ENCODE assay signal across 8 cellular contexts in the genomic region with DNA sequence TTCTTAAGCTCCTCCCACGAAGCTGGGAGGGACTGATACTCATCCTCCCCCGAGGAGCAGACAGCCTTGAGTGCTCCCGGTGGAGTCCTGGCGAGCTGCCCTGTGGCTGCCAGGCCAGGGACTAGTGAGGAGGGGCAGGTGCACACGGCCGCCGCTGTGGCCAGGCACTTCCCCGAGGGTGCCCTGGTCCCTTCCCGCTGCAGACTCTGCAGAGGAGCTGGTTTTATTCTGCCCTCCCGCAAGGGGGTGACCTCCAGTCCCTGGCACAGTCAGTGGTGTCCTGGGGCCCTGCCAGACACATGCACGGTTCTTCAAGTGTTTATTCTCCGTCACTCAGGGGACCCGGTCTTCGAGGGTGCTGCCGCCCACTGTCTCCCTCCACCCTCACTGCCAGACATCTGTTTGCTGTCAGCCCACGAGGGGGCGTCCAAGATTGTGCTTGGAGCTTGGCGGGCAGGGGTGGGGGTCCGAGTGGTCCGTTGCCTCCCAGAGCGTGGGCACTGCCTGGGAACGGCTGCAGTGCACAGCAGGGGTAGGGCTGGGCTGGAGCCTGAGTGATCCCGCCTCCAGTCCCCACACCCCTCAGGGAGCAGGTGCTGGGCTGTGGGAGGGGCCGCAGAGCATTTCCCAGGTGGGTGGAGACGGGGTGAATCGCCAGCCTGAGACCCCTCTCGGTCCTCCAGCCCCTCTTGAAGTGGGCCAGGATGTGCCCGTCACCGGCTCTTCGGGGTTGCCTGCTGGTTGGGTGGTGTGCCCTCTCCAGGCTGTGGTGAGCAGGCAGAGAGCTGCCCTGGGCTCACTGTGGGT. TPM values are rescaled to one million over a fixed set of nuclear protein-coding genes. Genes with fewer than 3 reads are reported as not detected.
DNase-seq lines count a peak whose midpoint lies in the region; ATAC-seq and TF ChIP-seq lines count a peak whose summit lies in the region.

No MANE protein-coding gene starts in this region.

- peak; percentile 64 for DNase-seq in A673 (ENCODE audit: low spot score)
- peak; percentile 53 for DNase-seq in NCI-H2171 (lab: John Stamatoyannopoulos, UW)
- DNase-seq in activated CD4-positive, alpha-beta T cell treated with anti-CD3 and anti-CD28 coated beads for 48 hours, result peak; percentile 54
- DNase-seq in foreskin keratinocyte, result no peak
- peak; percentile 85 for DNase-seq in retina
- no peak for DNase-seq in hippocampal formation (lab: John Stamatoyannopoulos, UW)

- no peak for ATAC-seq in foreskin keratinocyte
- no peak for ATAC-seq in HG03139 (IDR thresholded peaks at IDR 0.05; ENCODE audit: unreplicated experiment)

- H3K36me3 ChIP-seq in A673 (ENCODE audit: insufficient read depth, low read length, poor library complexity, severe bottlenecking), result no peaks in the 10 kb centered on the region

- CTCF ChIA-PET in A673 (lab: Charles Lee), result interaction anchor here (0.8 to 1.6 kb wide), 3 partner anchors 8 to 207 kb away, joined by 3 to 6 read pairs (median 4); no protein-coding TSS in a partner anchor

- BruUV-seq in A673 (replicated peaks; lab: Mats Ljungman, UMichigan), result no TSS peak

- H3K27ac ChIP-seq in A673 (ENCODE audit: low read depth, low read length, poor library complexity, severe bottlenecking) (no peak overlapping the region), foreskin keratinocyte (no peak overlapping the region)

- peak; percentile 83 for TF ChIP-seq CTCF in A673 (conservative IDR thresholded peaks at IDR 0.05; ENCODE audit: low read depth, low read length)
- TF ChIP-seq CTCF in GM12874 (IDR thresholded peaks at IDR 0.05; ENCODE audit: insufficient read depth, low read depth, low read length), result peak; percentile 64
- TF ChIP-seq CTCF in foreskin keratinocyte (conservative IDR thresholded peaks at IDR 0.05), result peak; percentile 64

- no peak overlapping the region for H3K4me3 ChIP-seq in A673 (ENCODE audit: low read depth, low read length, poor library complexity, severe bottlenecking)

- no peaks in the 10 kb centered on the region for H3K27me3 ChIP-seq in A673 (replicated peaks; ENCODE audit: insufficient read depth, low read depth, low read length, poor library complexity)
- peaks cover 7% of the 10 kb centered on the region for H3K27me3 ChIP-seq in foreskin keratinocyte

- POLR2A ChIA-PET in A673 (lab: Charles Lee; ENCODE audit: low non-redundant PET), result no interaction called here

- H3K4me1 ChIP-seq in A673 (ENCODE audit: insufficient read depth, low read length, poor library complexity, severe bottlenecking), result peaks cover 6% of the 10 kb centered on the region
- H3K4me1 ChIP-seq in foreskin keratinocyte, result no peaks in the 10 kb centered on the region

- no peaks in the 10 kb centered on the region for H3K9me3 ChIP-seq in A673 (ENCODE audit: low read depth, low read length, poor library complexity, severe bottlenecking)

- intact Hi-C loops in A673 (cut with micrococcal nuclease; ENCODE audit: unreplicated experiment), result loop anchor here (2.0 to 5.0 kb wide), 2 partner anchors 207 to 382 kb away; no protein-coding TSS in a partner anchor

RNA-seq across cellular contexts. Expression of gene CABLES2, which starts 3.1 kb away (rescaled TPM):
- total RNA-seq in A673 (2021), result 11.8 and 14.1 TPM in 2 replicates
- total RNA-seq in foreskin keratinocyte, result 6.2 and 7.1 TPM in 2 replicates
- 5.7 and 5.8 TPM in 2 replicates for polyA plus RNA-seq in foreskin keratinocyte

RNA-seq across cellular contexts. Expression of gene RBBP8NL, which starts 17.2 kb away (rescaled TPM):
- total RNA-seq in A673 (2021) (not detected in 2 replicates), foreskin keratinocyte (not detected in 2 replicates)
- polyA plus RNA-seq in foreskin keratinocyte, result not detected in 2 replicates

RNA-seq across cellular contexts. Expression of gene RPS21, which starts 23.2 kb away (rescaled TPM):
- total RNA-seq in A673 (2021) (1,502 and 1,506 TPM in 2 replicates), foreskin keratinocyte (1,147 and 1,424 TPM in 2 replicates)
- polyA plus RNA-seq in foreskin keratinocyte, result 3,116 and 3,644 TPM in 2 replicates

RNA-seq across cellular contexts. Expression of gene LAMA5, which starts 43.0 kb away (rescaled TPM):
- 4.2 and 13.2 TPM in 2 replicates for total RNA-seq in A673 (2021)
- total RNA-seq in foreskin keratinocyte, result 72.6 and 87.7 TPM in 2 replicates
- 62.3 and 75.3 TPM in 2 replicates for polyA plus RNA-seq in foreskin keratinocyte

Comparison
In these comparisons a context has a peak if more than half of its experiments do, and no peak if none do; other contexts are left out.
1. DNase-seq: peak in A673 (single experiment), NCI-H2171 (single experiment), activated CD4-positive, alpha-beta T cell treated with anti-CD3 and anti-CD28 coated beads for 48 hours (single experiment) and retina (single experiment); none in foreskin keratinocyte (0 of 2) and hippocampal formation (0 of 2).
2. Peak in every context shown above with its lines, with median percentiles within 50 percentile points of each other: CTCF ChIP-seq.